Comparison of ENCODE assay signal across 8 cellular contexts in the genomic region with DNA sequence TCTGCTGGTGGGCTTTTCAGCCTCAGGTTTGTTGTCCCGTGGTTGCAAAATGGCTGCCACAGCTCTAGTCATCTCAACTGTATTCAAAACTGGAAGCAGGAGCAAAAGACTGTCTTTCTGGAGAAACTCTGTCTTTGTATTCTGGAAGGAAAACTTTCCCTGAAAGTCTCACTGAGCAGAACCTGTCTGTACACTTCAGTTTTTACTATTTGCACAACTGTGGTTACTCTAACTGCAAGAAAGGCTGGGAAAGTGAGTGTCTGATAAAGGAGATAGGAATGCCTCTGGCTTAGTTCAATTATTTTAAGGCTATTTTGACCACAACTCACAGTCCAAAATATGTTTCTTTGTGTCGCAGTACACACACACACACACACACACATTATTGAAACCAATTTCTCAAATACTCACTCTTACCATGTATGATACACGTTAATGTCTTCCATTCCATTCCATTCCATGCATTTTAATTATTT. TPM values are rescaled to one million over a fixed set of nuclear protein-coding genes. Genes with fewer than 3 reads are reported as not detected.
DNase-seq lines count a peak whose midpoint lies in the region; ATAC-seq and TF ChIP-seq lines count a peak whose summit lies in the region.

No MANE protein-coding gene starts in this region.

- peak; percentile 78 for DNase-seq in HS-27A (ENCODE audit: low read depth)
- DNase-seq in body of pancreas: no peak
- DNase-seq in kidney glomerular epithelial cell (lab: John Stamatoyannopoulos, UW): peak; percentile 39
- DNase-seq in suprapubic skin (ENCODE audit: low spot score in 2 of 2): no peak
- DNase-seq in natural killer cell: no peak
- DNase-seq in activated T-cell treated with anti-CD3 and anti-CD28 coated beads, Interleukin-2, amount 50 U/mL, for 4 hours: no peak

- peaks cover 39 to 45% of the 10 kb centered on the region in 2 donors for H3K4me1 Mint-ChIP-seq in natural killer cell
- H3K4me1 Mint-ChIP-seq in activated T-cell treated with anti-CD3 and anti-CD28 coated beads, Interleukin-2, amount 50 U/mL, for 4 hours (ENCODE audit: low read depth): no peaks in the 10 kb centered on the region

- ATAC-seq in body of pancreas: peak; percentile 15
- ATAC-seq in natural killer cell: no peak
- ATAC-seq in HG02970 (IDR thresholded peaks at IDR 0.05; ENCODE audit: low FRiP score, unreplicated experiment): no peak
- ATAC-seq in activated T-cell treated with anti-CD3 and anti-CD28 coated beads, Interleukin-2, amount 50 U/mL, for 4 hours: no peak
- no peak for ATAC-seq in GM19328 (IDR thresholded peaks at IDR 0.05; ENCODE audit: unreplicated experiment)

- H3K36me3 ChIP-seq in body of pancreas (replicated peaks in 1 of 2; ENCODE audit: insufficient read depth in 1 of 2, low read depth in 2 of 2): no peaks in the 10 kb centered on the region
- no peaks in the 10 kb centered on the region for H3K36me3 ChIP-seq in suprapubic skin

- H3K4me1 ChIP-seq in body of pancreas (peaks cover 23% of the 10 kb centered on the region), suprapubic skin (peaks cover 63% of the 10 kb centered on the region)

- no peaks in the 10 kb centered on the region for H3K27me3 Mint-ChIP-seq in natural killer cell (ENCODE audit: low read depth in 2 of 2)
- H3K27me3 Mint-ChIP-seq in activated T-cell treated with anti-CD3 and anti-CD28 coated beads, Interleukin-2, amount 50 U/mL, for 4 hours (ENCODE audit: low read depth): no peaks in the 10 kb centered on the region

- peak overlapping the region in 3 of 4 donors; percentile 46 to 77 (median 71) for H3K27ac ChIP-seq in body of pancreas
- peak overlapping the region; percentile 92 for H3K27ac ChIP-seq in suprapubic skin

- 57 to 61% methylated on average over 3 of the region's 3 CpGs for WGBS in body of pancreas, 2 donors
- WGBS in suprapubic skin: 45% methylated on average over 3 of the region's 3 CpGs

- H3K27me3 ChIP-seq in body of pancreas (no peaks in the 10 kb centered on the region), suprapubic skin (no peaks in the 10 kb centered on the region)

- no peak for TF ChIP-seq CTCF in body of pancreas (IDR thresholded peaks at IDR 0.05)
- no peak for TF ChIP-seq CTCF in suprapubic skin (IDR thresholded peaks at IDR 0.05)
- no peak for TF ChIP-seq CTCF in natural killer cell (IDR thresholded peaks at IDR 0.05)

- H3K27ac Mint-ChIP-seq in natural killer cell: peak overlapping the region in 1 of 2 donors; percentile 32

- no peak for TF ChIP-seq POLR2A in body of pancreas (IDR thresholded peaks at IDR 0.05)
- no peak for TF ChIP-seq POLR2A in suprapubic skin (IDR thresholded peaks at IDR 0.05)

- intact Hi-C loops in body of pancreas (cut with DNase I): no loop called here
- intact Hi-C loops in natural killer cell (cut with micrococcal nuclease): no loop called here

- H3K36me3 Mint-ChIP-seq in natural killer cell: no peaks in the 10 kb centered on the region
- H3K36me3 Mint-ChIP-seq in activated T-cell treated with anti-CD3 and anti-CD28 coated beads, Interleukin-2, amount 50 U/mL, for 4 hours (ENCODE audit: insufficient read depth): peaks cover 2% of the 10 kb centered on the region

- no peak for TF ChIP-seq EP300 in suprapubic skin (IDR thresholded peaks at IDR 0.05)

- no peak overlapping the region for H3K4me3 Mint-ChIP-seq in natural killer cell
- no peak overlapping the region for H3K4me3 Mint-ChIP-seq in activated T-cell treated with anti-CD3 and anti-CD28 coated beads, Interleukin-2, amount 50 U/mL, for 4 hours

- H3K4me3 ChIP-seq in body of pancreas (no peak overlapping the region), suprapubic skin (peak overlapping the region; percentile 2)

- no peaks in the 10 kb centered on the region for H3K9me3 Mint-ChIP-seq in natural killer cell
- H3K9me3 Mint-ChIP-seq in activated T-cell treated with anti-CD3 and anti-CD28 coated beads, Interleukin-2, amount 50 U/mL, for 4 hours: no peaks in the 10 kb centered on the region

- H3K9me3 ChIP-seq in body of pancreas: no peaks in the 10 kb centered on the region
- H3K9me3 ChIP-seq in suprapubic skin: no peaks in the 10 kb centered on the region

RNA-seq across cellular contexts. Expression of gene EHD2, which starts 49.7 kb away (rescaled TPM):
- total RNA-seq in body of pancreas: 10 to 100 TPM; 41.2 to 66.3 TPM
- 10 to 100 TPM; 48.5 to 84.7 (median 70.5) TPM for total RNA-seq in suprapubic skin
- total RNA-seq in natural killer cell: under 1 TPM; 0.09 to 0.40 (median 0.12) TPM
- total RNA-seq in activated T-cell treated with anti-CD3 and anti-CD28 coated beads, Interleukin-2, amount 50 U/mL, for 4 hours: under 1 TPM; 0.26 to 0.66 (median 0.43) TPM

RNA-seq across cellular contexts. Expression of gene BICRA, which starts 54.5 kb away (rescaled TPM):
- 10 to 100 TPM in 1 of 2 donors, 1 to 10 TPM in 1; 2.6 to 26.4 TPM for total RNA-seq in body of pancreas
- total RNA-seq in suprapubic skin: 10 to 100 TPM; 10.7 to 33.6 (median 22.9) TPM
- 10 to 100 TPM; 31.9 to 37.4 (median 34.1) TPM for total RNA-seq in natural killer cell
- 10 to 100 TPM; 11.8 to 16.3 (median 11.9) TPM for total RNA-seq in activated T-cell treated with anti-CD3 and anti-CD28 coated beads, Interleukin-2, amount 50 U/mL, for 4 hours

Comparison
In these comparisons a context has a peak if more than half of its experiments do, and no peak if none do; other contexts are left out.
1. DNase-seq: peak in HS-27A (single experiment) and kidney glomerular epithelial cell (single experiment); none in body of pancreas (0 of 4), suprapubic skin (0 of 2), natural killer cell (single experiment) and activated T-cell treated with anti-CD3 and anti-CD28 coated beads, Interleukin-2, amount 50 U/mL, for 4 hours (single experiment).
2. RNA of gene EHD2, which starts 49.7 kb away (total RNA-seq): 48.5 to 84.7 TPM in suprapubic skin and 41.2 to 66.3 TPM in body of pancreas; 0.26 to 0.66 TPM in activated T-cell treated with anti-CD3 and anti-CD28 coated beads, Interleukin-2, amount 50 U/mL, for 4 hours and 0.09 to 0.40 TPM in natural killer cell; every median in the first group is over 10 times any median in the second.